ENCODE assay signal across 25 cellular contexts in the genomic region with DNA sequence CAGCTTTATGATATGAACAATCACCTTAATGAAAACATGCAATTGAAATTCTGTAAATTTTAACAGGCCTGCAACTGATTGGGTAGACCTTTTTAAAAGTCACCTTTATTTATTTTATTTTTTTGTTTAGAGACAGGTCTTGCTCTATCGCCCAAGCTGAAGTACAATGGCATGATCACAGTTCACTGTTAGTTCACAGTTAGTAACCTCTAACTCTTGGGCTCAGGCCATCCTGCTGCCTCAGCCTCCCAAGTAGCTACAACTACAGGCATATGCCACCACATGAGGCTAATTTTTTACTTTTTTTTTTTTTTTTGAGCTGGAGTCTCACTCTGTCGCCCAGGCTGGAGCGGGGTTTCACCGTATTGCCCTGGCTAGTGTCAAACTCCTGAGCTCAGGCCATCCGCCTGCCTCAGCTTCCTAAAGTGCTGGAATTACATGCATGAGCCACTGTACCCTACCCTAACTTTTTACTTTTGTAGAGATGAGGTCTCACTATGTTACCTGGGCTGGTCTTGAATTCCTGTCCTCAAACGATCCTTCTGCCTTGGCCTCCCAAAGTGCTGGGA.
"Had no signal": no experiment of that assay in that cellular context is flagged by ENCODE, and none has a peak within 500 bp of the region (broad histone marks: within the 10 kb centered on the region; RNA-seq: fewer than 3 reads in every experiment).

No MANE protein-coding gene starts in this region.

- H3K27me3 Mint-ChIP-seq: activated B cell treated with CpG ODN at 0.5 μM for 24 hours; activated CD8-positive, alpha-beta T cell treated with anti-CD3 and anti-CD28 coated beads for 36 hours; activated naive CD4-positive, alpha-beta T cell treated with anti-CD3 and anti-CD28 coated beads, Interleukin-2, amount 50 U/mL, for 24 hours had no signal

- H3K4me1 ChIP-seq: breast epithelium had no signal

- H3K27ac ChIP-seq: ascending aorta, breast epithelium, gastroesophageal sphincter, heart right ventricle, lower lobe of right lung, thyroid gland had no signal

- H3K9me3 Mint-ChIP-seq: activated B cell treated with CpG ODN at 0.5 μM for 24 hours; activated CD8-positive, alpha-beta T cell treated with anti-CD3 and anti-CD28 coated beads for 36 hours; activated naive CD4-positive, alpha-beta T cell treated with anti-CD3 and anti-CD28 coated beads, Interleukin-2, amount 50 U/mL, for 24 hours; immature natural killer cell; nephron progenitor cell; T-helper 2 cell treated with Interferon-gamma antibody and Interleukin-4, amounts not matched to agents 5 μg/mL and 100 μg/mL, for 36 hours had no signal

- H3K36me3 ChIP-seq: breast epithelium had no signal

- FAIRE-seq: endometrium, TTC549 had no signal

- ATAC-seq: activated CD8-positive, alpha-beta T cell treated with anti-CD3 and anti-CD28 coated beads for 36 hours; gastroesophageal sphincter had no signal

- H3K27me3 ChIP-seq: ascending aorta, breast epithelium, gastroesophageal sphincter, heart right ventricle, thyroid gland had no signal

- DNase-seq: activated B cell treated with CpG ODN at 0.5 μM for 24 hours; activated CD4-positive, alpha-beta T cell treated with anti-CD3 and anti-CD28 coated beads for 48 hours; activated CD8-positive, alpha-beta T cell treated with anti-CD3 and anti-CD28 coated beads for 36 hours; activated gamma-delta T cell; activated T-cell treated with anti-CD3 and anti-CD28 coated beads, Interleukin-2, amount 50 U/mL, for 48 hours; cortex of kidney; heart right ventricle; immature natural killer cell; lower lobe of right lung; midbrain; nephron progenitor cell; nucleus accumbens; retina; stimulated activated CD4-positive, alpha-beta T cell treated with anti-CD3 and anti-CD28 coated beads, Interleukin-12 subunit alpha, Interleukin-12 subunit beta, amount 100 ng/mL, for 4 hours; stimulated activated CD4-positive, alpha-beta T cell treated with anti-CD3 and anti-CD28 coated beads, Interleukin-1b, Interleukin-23, amount 100 ng/mL, for 48 hours; stimulated activated CD8-positive, alpha-beta memory T cell treated with anti-CD3 and anti-CD28 coated beads, Interleukin-4, amount 100 ng/mL, for 48 hours; stimulated activated naive CD4-positive, alpha-beta T cell; thyroid gland had no signal

- H3K27ac Mint-ChIP-seq: activated B cell treated with CpG ODN at 0.5 μM for 24 hours; activated CD8-positive, alpha-beta T cell treated with anti-CD3 and anti-CD28 coated beads for 36 hours; T-helper 2 cell treated with Interferon-gamma antibody and Interleukin-4, amounts not matched to agents 5 μg/mL and 100 μg/mL, for 36 hours had no signal

- H3K9me3 ChIP-seq: ascending aorta, breast epithelium, gastroesophageal sphincter, heart right ventricle, lower lobe of right lung, thyroid gland had no signal

- H3K4me3 ChIP-seq: ascending aorta, breast epithelium, gastroesophageal sphincter, heart right ventricle, lower lobe of right lung, thyroid gland had no signal

- H3K4me3 Mint-ChIP-seq: activated B cell treated with CpG ODN at 0.5 μM for 24 hours; activated CD8-positive, alpha-beta T cell treated with anti-CD3 and anti-CD28 coated beads for 36 hours; activated naive CD4-positive, alpha-beta T cell treated with anti-CD3 and anti-CD28 coated beads, Interleukin-2, amount 50 U/mL, for 24 hours; immature natural killer cell; nephron progenitor cell; T-helper 2 cell treated with Interferon-gamma antibody and Interleukin-4, amounts not matched to agents 5 μg/mL and 100 μg/mL, for 36 hours had no signal
